Comparison of ENCODE assay signal across 1 cellular context in genomic region chr15:42544858-42545629, GRCh38.
TF ChIP-seq lines count a peak whose summit lies in the region.

No MANE protein-coding gene starts in this region.

TF ChIP-seq in endothelial cell of umbilical vein, 7 proteins besides CTCF, POLR2A, EP300 and RAD21:
- TF ChIP-seq MYC (IDR thresholded peaks at IDR 0.05; ENCODE audit: low read depth, low read length) (no peak), JUN (IDR thresholded peaks at IDR 0.05; ENCODE audit: borderline replicate concordance, insufficient read depth, insufficient read length, low read depth) (no peak)
TF ChIP-seq in endothelial cell of umbilical vein: peak in this region for 0.
